ENCODE assay signal across 24 cellular contexts in genomic region chr11:28842716-28843115, GRCh38.
"Had no signal": no experiment of that assay in that cellular context is flagged by ENCODE, and none has a peak within 500 bp of the region (broad histone marks: within the 10 kb centered on the region; RNA-seq: fewer than 3 reads in every experiment).

No MANE protein-coding gene starts in this region.

- H3K27me3 Mint-ChIP-seq: activated CD4-positive, alpha-beta memory T cell treated with anti-CD3 and anti-CD28 coated beads, Interleukin-2, amount 10 ng/mL, durations not matched to agents 7 days and 5 days; activated CD4-positive, alpha-beta T cell treated with anti-CD3 and anti-CD28 coated beads for 36 hours; activated naive CD8-positive, alpha-beta T cell treated with anti-CD3 and anti-CD28 coated beads, Interleukin-2, amount 10 ng/mL, durations not matched to agents 7 days and 5 days; T-cell had no signal

- H3K4me1 Mint-ChIP-seq: activated CD4-positive, alpha-beta memory T cell treated with anti-CD3 and anti-CD28 coated beads, Interleukin-2, amount 10 ng/mL, durations not matched to agents 7 days and 5 days; activated CD4-positive, alpha-beta T cell treated with anti-CD3 and anti-CD28 coated beads for 36 hours; activated naive CD8-positive, alpha-beta T cell treated with anti-CD3 and anti-CD28 coated beads, Interleukin-2, amount 10 ng/mL, durations not matched to agents 7 days and 5 days; T-cell had no signal

- H3K27ac Mint-ChIP-seq: activated CD4-positive, alpha-beta memory T cell treated with anti-CD3 and anti-CD28 coated beads, Interleukin-2, amount 10 ng/mL, durations not matched to agents 7 days and 5 days; activated CD4-positive, alpha-beta T cell treated with anti-CD3 and anti-CD28 coated beads for 36 hours; activated naive CD8-positive, alpha-beta T cell treated with anti-CD3 and anti-CD28 coated beads, Interleukin-2, amount 10 ng/mL, durations not matched to agents 7 days and 5 days; activated T-cell treated with anti-CD3 and anti-CD28 coated beads, Interleukin-2, amount 50 U/mL, for 72 hours; T-cell had no signal

- ATAC-seq: activated CD4-positive, alpha-beta T cell treated with anti-CD3 and anti-CD28 coated beads for 36 hours; activated T-cell treated with anti-CD3 and anti-CD28 coated beads, Interleukin-2, amount 50 U/mL, for 72 hours; body of pancreas; T-cell had no signal

- H3K4me3 Mint-ChIP-seq: activated CD4-positive, alpha-beta memory T cell treated with anti-CD3 and anti-CD28 coated beads, Interleukin-2, amount 10 ng/mL, durations not matched to agents 7 days and 5 days; activated CD4-positive, alpha-beta T cell treated with anti-CD3 and anti-CD28 coated beads for 36 hours; activated naive CD8-positive, alpha-beta T cell treated with anti-CD3 and anti-CD28 coated beads, Interleukin-2, amount 10 ng/mL, durations not matched to agents 7 days and 5 days; activated T-cell treated with anti-CD3 and anti-CD28 coated beads, Interleukin-2, amount 50 U/mL, for 72 hours; T-cell had no signal

- H3K4me3 ChIP-seq: body of pancreas, cardiac muscle cell, SK-N-MC had no signal

- DNase-seq: activated CD4-positive, alpha-beta memory T cell treated with anti-CD3 and anti-CD28 coated beads, Interleukin-2, amount 10 ng/mL, durations not matched to agents 7 days and 5 days; activated CD4-positive, alpha-beta T cell treated with anti-CD3 and anti-CD28 coated beads for 36 hours; activated CD4-positive, alpha-beta T cell treated with anti-CD3 and anti-CD28 coated beads, Interleukin-2, amount 50 U/mL, for 1 hour; activated CD8-positive, alpha-beta memory T cell treated with anti-CD3 and anti-CD28 coated beads, Interleukin-2, amount 50 U/mL, for 4 hours; activated naive CD4-positive, alpha-beta T cell treated with anti-CD3 and anti-CD28 coated beads, Interleukin-2, amount 50 U/mL, for 16 hours; activated naive CD8-positive, alpha-beta T cell treated with anti-CD3 and anti-CD28 coated beads, Interleukin-2, amount 10 ng/mL, durations not matched to agents 7 days and 5 days; activated T-cell treated with anti-CD3 and anti-CD28 coated beads, Interleukin-2, amount 50 U/mL, for 72 hours; aorta; body of pancreas; NCI-H1092; NCI-H1417; NCI-H1930; NCI-H2107; NCI-H2171 treated with DMSO at 0.1 percent for 48 hours; NCI-H345; NCI-H510A; NCI-H526 treated with DMSO at 0.1 percent for 48 hours; NCI-H82; T-cell; T-helper 2 cell; T1000; WERI-Rb-1 had no signal

- H3K36me3 Mint-ChIP-seq: activated naive CD8-positive, alpha-beta T cell treated with anti-CD3 and anti-CD28 coated beads, Interleukin-2, amount 10 ng/mL, durations not matched to agents 7 days and 5 days; T-cell had no signal
